ENCODE assay signal across 1 cellular context in genomic region chr3:10398341-10398740, GRCh38.
TF ChIP-seq lines count a peak whose summit lies in the region.

No MANE protein-coding gene starts in this region.

TF ChIP-seq in SK-N-SH treated with all-trans-retinoic acid at 6 μM for 48 hours, 23 proteins besides CTCF, POLR2A, EP300 and RAD21 (continued from another document):
- TF ChIP-seq PATZ1 (CRISPR knock-in tag; IDR thresholded peaks at IDR 0.05; ENCODE audit: borderline replicate concordance) (no peak), ZNF565 (CRISPR knock-in tag; conservative IDR thresholded peaks at IDR 0.05; ENCODE audit: low read depth) (no peak), ISL1 (CRISPR knock-in tag; IDR thresholded peaks at IDR 0.05) (no peak)
- TF ChIP-seq, protein P1, sequence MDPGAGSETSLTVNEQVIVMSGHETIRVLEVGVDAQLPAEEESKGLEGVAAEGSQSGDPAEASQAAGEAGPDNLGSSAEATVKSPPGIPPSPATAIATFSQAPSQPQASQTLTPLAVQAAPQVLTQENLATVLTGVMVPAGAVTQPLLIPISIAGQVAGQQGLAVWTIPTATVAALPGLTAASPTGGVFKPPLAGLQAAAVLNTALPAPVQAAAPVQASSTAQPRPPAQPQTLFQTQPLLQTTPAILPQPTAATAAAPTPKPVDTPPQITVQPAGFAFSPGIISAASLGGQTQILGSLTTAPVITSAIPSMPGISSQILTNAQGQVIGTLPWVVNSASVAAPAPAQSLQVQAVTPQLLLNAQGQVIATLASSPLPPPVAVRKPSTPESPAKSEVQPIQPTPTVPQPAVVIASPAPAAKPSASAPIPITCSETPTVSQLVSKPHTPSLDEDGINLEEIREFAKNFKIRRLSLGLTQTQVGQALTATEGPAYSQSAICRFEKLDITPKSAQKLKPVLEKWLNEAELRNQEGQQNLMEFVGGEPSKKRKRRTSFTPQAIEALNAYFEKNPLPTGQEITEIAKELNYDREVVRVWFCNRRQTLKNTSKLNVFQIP (CRISPR knock-in tag; IDR thresholded peaks at IDR 0.05; ENCODE audit: borderline replicate concordance, low read depth) = no peak
